ENCODE assay signal across 29 cellular contexts in the genomic region with DNA sequence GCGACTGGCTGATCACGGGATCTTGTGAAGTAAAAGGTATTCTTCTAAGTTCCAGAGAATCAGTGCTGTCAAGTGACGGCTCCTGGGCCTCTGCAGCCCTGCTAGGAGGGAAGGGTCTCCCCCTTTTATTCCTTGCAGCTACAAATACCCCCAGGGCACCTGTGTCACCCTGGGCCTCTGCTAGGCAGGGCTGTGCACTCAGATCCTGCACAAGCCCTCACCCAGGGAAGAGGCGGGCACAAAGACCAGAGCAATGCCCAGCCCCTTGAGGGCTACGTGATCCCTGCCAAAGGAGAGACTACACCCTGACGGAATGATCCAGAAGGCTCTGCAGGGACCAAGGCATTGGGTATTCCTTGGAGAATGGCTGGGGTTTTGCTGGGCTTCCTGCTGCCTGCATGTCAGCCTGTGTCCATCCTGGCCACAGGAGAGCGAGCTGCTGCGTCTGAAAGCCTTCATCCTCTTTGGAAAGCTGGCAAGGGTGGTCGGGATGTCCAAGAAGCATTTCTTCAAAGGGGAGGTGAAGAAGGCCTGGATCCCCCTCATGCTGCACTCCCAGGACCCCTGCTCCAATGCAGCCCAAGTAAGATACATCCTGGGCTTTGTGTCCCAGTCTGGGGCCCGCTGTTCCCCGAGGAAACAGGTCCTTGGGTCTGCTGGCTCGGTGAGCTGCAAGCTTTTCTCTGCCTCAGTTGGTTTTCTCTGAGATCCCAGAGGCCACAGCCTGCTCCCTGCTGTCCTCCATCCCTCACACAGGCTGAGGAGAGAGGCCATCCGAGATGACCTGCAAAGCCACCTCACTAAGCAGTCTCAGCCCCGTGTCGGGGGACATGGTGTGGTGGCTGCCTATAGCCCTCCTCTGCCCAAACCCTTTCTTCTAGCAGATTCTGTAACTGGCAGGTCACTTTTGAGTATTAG. TPM values are rescaled to one million over a fixed set of nuclear protein-coding genes. Genes with fewer than 3 reads are reported as not detected.
DNase-seq lines count a peak whose midpoint lies in the region; ATAC-seq and TF ChIP-seq lines count a peak whose summit lies in the region.
"Had no signal": no experiment of that assay in that cellular context is flagged by ENCODE, and none has a peak within 500 bp of the region (broad histone marks: within the 10 kb centered on the region; RNA-seq: fewer than 3 reads in every experiment).

No MANE protein-coding gene starts in this region.

- H3K9ac ChIP-seq in neuronal stem cell (ENCODE audit: low read depth, low read length, poor library complexity) = no peak overlapping the region
- H3K9ac ChIP-seq in neural progenitor cell = no peak overlapping the region

- intact Hi-C loops in aorta (cut with DNase I) = no loop called here

- CTCF ChIA-PET in activated CD4-positive, alpha-beta T cell treated with anti-CD3 and anti-CD28 coated beads, Interleukin-2, amount 10 ng/mL, durations not matched to agents 7 days and 5 days (lab: Charles Lee) = no interaction called here

- H3K36me3 ChIP-seq in WERI-Rb-1 (peaks cover 5% of the 10 kb centered on the region), neuronal stem cell (replicated peaks in 1 of 2; ENCODE audit: control insufficient read depth in 2 of 2, insufficient read depth in 2 of 2, low read length in 2 of 2) (peaks cover 4 to 14% of the 10 kb centered on the region in 2 donors), aorta (ENCODE audit: control insufficient read depth in 1 of 2, insufficient read depth in 2 of 2, low read length in 1 of 2) (no peaks in the 10 kb centered on the region), neural progenitor cell (no peaks in the 10 kb centered on the region)
- H3K36me3 ChIP-seq: cardiac muscle cell, thoracic aorta had no signal

- H3K23ac ChIP-seq in neuronal stem cell (ENCODE audit: low read depth, low read length, poor library complexity) = no peak overlapping the region

- H3F3A ChIP-seq in neural progenitor cell (ENCODE audit: low read depth) = peaks cover 16% of the 10 kb centered on the region

- H3K4me1 ChIP-seq in neuronal stem cell (ENCODE audit: control insufficient read depth in 2 of 2, insufficient read depth in 1 of 2, low read depth in 1 of 2, low read length in 2 of 2) = peaks cover 6% of the 10 kb centered on the region in 2 donors
- H3K4me1 ChIP-seq in aorta (ENCODE audit: control insufficient read depth in 1 of 2, insufficient read depth in 2 of 2, low read length in 2 of 2) = no peaks in the 10 kb centered on the region
- peaks cover 10% of the 10 kb centered on the region for H3K4me1 ChIP-seq in neural progenitor cell

- H2BK12ac ChIP-seq in neuronal stem cell (ENCODE audit: low read length) = peak overlapping the region; percentile 11

- H3K4me1 Mint-ChIP-seq in activated CD4-positive, alpha-beta T cell treated with anti-CD3 and anti-CD28 coated beads, Interleukin-2, amount 10 ng/mL, durations not matched to agents 7 days and 5 days = no peaks in the 10 kb centered on the region
- peaks cover 15% of the 10 kb centered on the region for H3K4me1 Mint-ChIP-seq in neural progenitor cell

- peaks cover 1% of the 10 kb centered on the region for H3K79me1 ChIP-seq in neuronal stem cell (ENCODE audit: low read depth, low read length)

- H3K9me3 Mint-ChIP-seq in activated CD4-positive, alpha-beta T cell treated with anti-CD3 and anti-CD28 coated beads, Interleukin-2, amount 10 ng/mL, durations not matched to agents 7 days and 5 days = no peaks in the 10 kb centered on the region
- peaks cover 3% of the 10 kb centered on the region for H3K9me3 Mint-ChIP-seq in neural progenitor cell
- H3K9me3 Mint-ChIP-seq: effector memory CD8-positive, alpha-beta T cell; T-helper 2 cell treated with Interferon-gamma antibody and Interleukin-4, amounts not matched to agents 5 μg/mL and 100 μg/mL, for 36 hours had no signal

- no peak for TF ChIP-seq CTCF in WERI-Rb-1 (IDR thresholded peaks at IDR 0.05; ENCODE audit: low read depth, low read length)
- TF ChIP-seq CTCF in neural progenitor cell (IDR thresholded peaks at IDR 0.05) = no peak

- no peak overlapping the region for H3K14ac ChIP-seq in neuronal stem cell (ENCODE audit: low read length)

- H3K27me3 ChIP-seq in WERI-Rb-1 (ENCODE audit: insufficient read depth, low read depth, severe bottlenecking) (no peaks in the 10 kb centered on the region), neuronal stem cell (ENCODE audit: control insufficient read depth in 3 of 3, insufficient read depth in 3 of 3, low read depth in 1 of 3, low read length in 3 of 3) (no peaks in the 10 kb centered on the region), aorta (ENCODE audit: control insufficient read depth in 1 of 2, insufficient read depth in 2 of 2, low read length in 1 of 2) (no peaks in the 10 kb centered on the region), neural progenitor cell (no peaks in the 10 kb centered on the region)
- H3K27me3 ChIP-seq: cardiac muscle cell had no signal

- peak overlapping the region; percentile 41 for H3K18ac ChIP-seq in neuronal stem cell (ENCODE audit: low read length)

- H2BK15ac ChIP-seq in neuronal stem cell (ENCODE audit: low read length) = no peak overlapping the region

- no peak overlapping the region for H3K4me3 Mint-ChIP-seq in activated CD4-positive, alpha-beta T cell treated with anti-CD3 and anti-CD28 coated beads, Interleukin-2, amount 10 ng/mL, durations not matched to agents 7 days and 5 days
- no peak overlapping the region for H3K4me3 Mint-ChIP-seq in neural progenitor cell
- H3K4me3 Mint-ChIP-seq: effector memory CD8-positive, alpha-beta T cell; T-helper 2 cell treated with Interferon-gamma antibody and Interleukin-4, amounts not matched to agents 5 μg/mL and 100 μg/mL, for 36 hours had no signal

- ATAC-seq in aorta (ENCODE audit: low FRiP score) = peak; percentile 41
- ATAC-seq: effector memory CD8-positive, alpha-beta T cell; left ventricle myocardium superior had no signal

- POLR2A ChIA-PET in activated CD4-positive, alpha-beta T cell treated with anti-CD3 and anti-CD28 coated beads, Interleukin-2, amount 10 ng/mL, durations not matched to agents 7 days and 5 days (lab: Charles Lee) = no interaction called here

- H3K4me2 ChIP-seq in neuronal stem cell (ENCODE audit: insufficient read depth, low read length, poor library complexity, severe bottlenecking) = no peak overlapping the region
- no peak overlapping the region for H3K4me2 ChIP-seq in neural progenitor cell

- H3K4ac ChIP-seq in neuronal stem cell (ENCODE audit: low read length) = no peak overlapping the region

- H4K20me1 ChIP-seq in neural progenitor cell (ENCODE audit: low read depth) = peaks cover 9% of the 10 kb centered on the region

- H3K4me3 ChIP-seq in WERI-Rb-1 (ENCODE audit: low read depth, low read length) (no peak overlapping the region), neuronal stem cell (ENCODE audit: low read length in 2 of 2) (no peak overlapping the region), aorta (ENCODE audit: low read length in 2 of 2) (no peak overlapping the region), neural progenitor cell (no peak overlapping the region)
- H3K4me3 ChIP-seq: cardiac muscle cell, skin epidermis, thoracic aorta had no signal

- H3K27ac ChIP-seq in WERI-Rb-1 (no peak overlapping the region), neuronal stem cell (replicated peaks; ENCODE audit: low read length) (no peak overlapping the region), aorta (ENCODE audit: low read depth in 1 of 2, low read length in 2 of 2) (no peak overlapping the region), neural progenitor cell (no peak overlapping the region)
- H3K27ac ChIP-seq: cardiac muscle cell, skin epidermis, thoracic aorta had no signal

- no peak overlapping the region for H2BK120ac ChIP-seq in neuronal stem cell (ENCODE audit: low read depth, low read length)

- H3K9me3 ChIP-seq in WERI-Rb-1 (ENCODE audit: severe bottlenecking) (no peaks in the 10 kb centered on the region), neuronal stem cell (replicated peaks in 1 of 2; ENCODE audit: control insufficient read depth in 2 of 2, insufficient read depth in 1 of 2, low read depth in 1 of 2, low read length in 2 of 2) (no peaks in the 10 kb centered on the region), aorta (ENCODE audit: control insufficient read depth, low read length) (no peaks in the 10 kb centered on the region), neural progenitor cell (ENCODE audit: low read depth) (no peaks in the 10 kb centered on the region)
- H3K9me3 ChIP-seq: thoracic aorta had no signal

- peaks cover under 1% of the 10 kb centered on the region for H3K79me2 ChIP-seq in neural progenitor cell (ENCODE audit: low read depth)

- H2AK5ac ChIP-seq in neuronal stem cell (ENCODE audit: low read depth, low read length) = peak overlapping the region; percentile 8

- H3K27ac Mint-ChIP-seq in activated CD4-positive, alpha-beta T cell treated with anti-CD3 and anti-CD28 coated beads, Interleukin-2, amount 10 ng/mL, durations not matched to agents 7 days and 5 days = no peak overlapping the region
- no peak overlapping the region for H3K27ac Mint-ChIP-seq in neural progenitor cell
- H3K27ac Mint-ChIP-seq: effector memory CD8-positive, alpha-beta T cell; T-helper 2 cell treated with Interferon-gamma antibody and Interleukin-4, amounts not matched to agents 5 μg/mL and 100 μg/mL, for 36 hours had no signal

- H4K91ac ChIP-seq in neuronal stem cell (ENCODE audit: low read depth, low read length, poor library complexity) = no peak overlapping the region

- peaks cover 7% of the 10 kb centered on the region for H3K27me3 Mint-ChIP-seq in activated CD4-positive, alpha-beta T cell treated with anti-CD3 and anti-CD28 coated beads, Interleukin-2, amount 10 ng/mL, durations not matched to agents 7 days and 5 days
- peaks cover 3% of the 10 kb centered on the region for H3K27me3 Mint-ChIP-seq in neural progenitor cell (ENCODE audit: insufficient read depth, low read depth)

- H3K36me3 Mint-ChIP-seq in activated CD4-positive, alpha-beta T cell treated with anti-CD3 and anti-CD28 coated beads, Interleukin-2, amount 10 ng/mL, durations not matched to agents 7 days and 5 days (ENCODE audit: low read depth) = peaks cover 5% of the 10 kb centered on the region
- H3K36me3 Mint-ChIP-seq in neural progenitor cell = peaks cover 6% of the 10 kb centered on the region

- no CpG with 5 or more reads among the region's 15 CpGs for WGBS in neuronal stem cell (ENCODE audit: extremely low coverage in 2 of 2, insufficient read length in 2 of 2, insufficient replicate concordance in 1 of 2), 2 donors
- WGBS in aorta, 2 donors = 87 to 88% methylated on average over 15 of the region's 15 CpGs

- no peak overlapping the region for H2AFZ ChIP-seq in neuronal stem cell (ENCODE audit: low read length)
- no peak overlapping the region for H2AFZ ChIP-seq in neural progenitor cell (replicated peaks)

- no peak overlapping the region for H2BK5ac ChIP-seq in neuronal stem cell (ENCODE audit: low read length)

- peak overlapping the region; percentile 92 for H4K8ac ChIP-seq in neuronal stem cell (ENCODE audit: low read depth, low read length)

- DNase-seq in activated effector memory CD4-positive, alpha-beta T cell treated with anti-CD3 and anti-CD28 coated beads, Interleukin-2, amount 50 U/mL, for 16 hours = peak; percentile 58
- no peak for DNase-seq in activated effector memory CD4-positive, alpha-beta T cell treated with Interleukin-2 at 50 U/mL for 16 hours
- DNase-seq in WERI-Rb-1 (peak; percentile 1), neuronal stem cell (ENCODE audit: low spot score) (no peak), aorta (peak; percentile 32 to 55), neural progenitor cell (ENCODE audit: low spot score) (no peak)
- no peak for DNase-seq in activated CD4-positive, alpha-beta T cell treated with anti-CD3 and anti-CD28 coated beads, Interleukin-2, amount 10 ng/mL, durations not matched to agents 7 days and 5 days
- DNase-seq: activated CD4-positive, alpha-beta T cell treated with anti-CD3 and anti-CD28 coated beads, Interleukin-2, amount 50 U/mL, for 1 hour; activated gamma-delta T cell; cortex of kidney; effector memory CD8-positive, alpha-beta T cell; EL; erythroblast; GOT3; left ventricle myocardium superior; NCI-H1048; NCI-H1694; NCI-H82; occipital lobe; SIG-M5; stimulated activated naive CD4-positive, alpha-beta T cell treated with Interleukin-2 at 50 U/mL for 16 hours had no signal

RNA-seq across cellular contexts. Expression of a gene that starts 24.9 kb away (rescaled TPM):
- 60.7 TPM for polyA plus RNA-seq in neuronal stem cell (2013, experiment 1 of 2)
- polyA plus RNA-seq in neuronal stem cell (2013, experiment 2 of 2) = 61.4 TPM
- total RNA-seq in aorta (1 to 10 TPM; 1.1 TPM), neural progenitor cell (ENCODE audit: low replicate concordance) (101 and 109 TPM in 2 replicates)
- polyA plus RNA-seq in aorta = not detected
- total RNA-seq in activated CD4-positive, alpha-beta T cell treated with anti-CD3 and anti-CD28 coated beads, Interleukin-2, amount 10 ng/mL, durations not matched to agents 7 days and 5 days = 100 to 1,000 TPM; 139 to 141 TPM

RNA-seq across cellular contexts. Expression of a gene that starts 51.3 kb away (rescaled TPM):
- polyA plus RNA-seq in neuronal stem cell (2013, experiment 1 of 2) = not detected
- not detected for polyA plus RNA-seq in neuronal stem cell (2013, experiment 2 of 2)
- total RNA-seq in aorta (not detected), neural progenitor cell (ENCODE audit: low replicate concordance) (not detected in 2 replicates)
- not detected for polyA plus RNA-seq in aorta
- total RNA-seq in activated CD4-positive, alpha-beta T cell treated with anti-CD3 and anti-CD28 coated beads, Interleukin-2, amount 10 ng/mL, durations not matched to agents 7 days and 5 days = not detected
- total RNA-seq: astrocyte, left ventricle myocardium superior, NCI-H460, occipital lobe, thoracic aorta had no signal
- polyA plus RNA-seq: AG04450, BJ, cardiac muscle cell had no signal

Comparison
In these comparisons a context has a peak if more than half of its experiments do, and no peak if none do; other contexts are left out.
1. DNase-seq: peak in activated effector memory CD4-positive, alpha-beta T cell treated with anti-CD3 and anti-CD28 coated beads, Interleukin-2, amount 50 U/mL, for 16 hours (single experiment), WERI-Rb-1 (single experiment) and aorta (2 of 2); none in activated effector memory CD4-positive, alpha-beta T cell treated with Interleukin-2 at 50 U/mL for 16 hours (single experiment), neuronal stem cell (single experiment), activated CD4-positive, alpha-beta T cell treated with anti-CD3 and anti-CD28 coated beads, Interleukin-2, amount 10 ng/mL, durations not matched to agents 7 days and 5 days (single experiment) and neural progenitor cell (single experiment).
2. RNA of a gene that starts 24.9 kb away (total RNA-seq): 139 to 141 TPM in activated CD4-positive, alpha-beta T cell treated with anti-CD3 and anti-CD28 coated beads, Interleukin-2, amount 10 ng/mL, durations not matched to agents 7 days and 5 days and 101 to 109 TPM in neural progenitor cell; 1.1 TPM in aorta; every median in the first group is over 10 times any median in the second.